Comparison of ENCODE assay signal across 1 cellular context in the genomic region with DNA sequence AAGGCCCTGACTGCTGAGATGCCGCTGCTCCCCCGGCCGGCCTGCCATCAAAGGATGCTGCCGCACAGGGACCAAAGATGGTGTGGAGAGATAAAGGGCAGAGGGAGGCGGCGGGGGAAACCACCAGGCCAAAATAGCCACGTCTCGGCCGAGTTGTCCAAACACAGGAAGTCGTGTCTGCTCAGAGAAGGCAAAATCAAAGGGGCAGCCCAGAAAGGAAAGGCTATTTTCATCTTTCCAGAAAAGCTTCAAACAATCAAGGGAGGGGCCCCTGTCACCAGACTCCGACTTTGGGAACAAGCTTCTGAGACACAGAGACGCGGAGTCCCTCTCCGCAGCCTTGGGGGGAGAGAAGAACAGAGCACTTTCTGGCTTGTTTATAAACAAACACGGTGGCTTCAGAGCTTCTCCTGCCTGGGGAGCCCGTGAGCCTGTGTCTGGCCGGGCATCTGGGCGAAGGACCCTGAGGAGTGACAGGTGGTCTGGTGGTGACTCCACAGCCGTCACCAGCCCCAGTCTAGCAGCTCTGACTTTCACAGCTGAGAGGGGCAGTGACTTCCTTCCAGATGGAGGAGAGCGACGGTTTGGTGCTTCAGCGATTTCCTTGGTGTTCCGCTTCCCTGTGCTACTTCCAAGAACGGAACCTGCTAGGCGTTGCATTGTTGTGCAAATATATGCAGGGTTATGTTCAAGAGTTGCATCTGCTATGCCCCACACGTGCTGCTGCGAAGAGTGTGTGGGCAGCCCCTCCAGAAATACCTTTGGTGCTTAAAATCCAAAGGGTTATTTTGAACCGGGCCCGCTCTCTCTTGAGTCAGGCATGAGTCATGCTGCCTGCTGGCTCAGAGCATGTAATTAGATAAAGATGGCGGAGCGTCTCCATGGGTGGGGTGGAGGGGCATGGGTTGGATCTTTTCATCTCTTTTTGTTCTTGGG.
TF ChIP-seq lines count a peak whose summit lies in the region.

No MANE protein-coding gene starts in this region.

TF ChIP-seq in K562, 482 proteins besides CTCF, POLR2A, EP300 and RAD21 (continued from another document and continues in another):
- TF ChIP-seq, protein P1, sequence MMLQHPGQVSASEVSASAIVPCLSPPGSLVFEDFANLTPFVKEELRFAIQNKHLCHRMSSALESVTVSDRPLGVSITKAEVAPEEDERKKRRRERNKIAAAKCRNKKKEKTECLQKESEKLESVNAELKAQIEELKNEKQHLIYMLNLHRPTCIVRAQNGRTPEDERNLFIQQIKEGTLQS (IDR thresholded peaks at IDR 0.05): peak; percentile 93
- TF ChIP-seq, protein P1 (CRISPR knock-in tag; conservative IDR thresholded peaks at IDR 0.05): 0 out of 2 replicates have a peak, but pooled peaks have one; percentile 1
- TF ChIP-seq JUND (IDR thresholded peaks at IDR 0.05; ENCODE audit: borderline replicate concordance, low read depth, low read length) (peak; percentile 94), JUND (tag; IDR thresholded peaks at IDR 0.05; ENCODE audit: borderline replicate concordance, low read depth, low read length) (peak; percentile 89; the same call in 2 of the 3 replicates), TEAD2 (tag; IDR thresholded peaks at IDR 0.05) (no peak), MIER1 (IDR thresholded peaks at IDR 0.05; ENCODE audit: low read depth) (no peak), SMAD4 (CRISPR knock-in tag; conservative IDR thresholded peaks at IDR 0.05) (peak; percentile 57; the same call in 1 of the 2 replicates), LCOR (CRISPR knock-in tag; IDR thresholded peaks at IDR 0.05) (no peak), ARID1B (IDR thresholded peaks at IDR 0.05) (peak; percentile 63), PHB2 (IDR thresholded peaks at IDR 0.05; ENCODE audit: low read depth) (no peak), SMARCB1 (IDR thresholded peaks at IDR 0.05; ENCODE audit: insufficient read length, low read depth) (no peak), ZNF583 (CRISPR knock-in tag; IDR thresholded peaks at IDR 0.05) (no peak), RFX1 (IDR thresholded peaks at IDR 0.05) (no peak), RBFOX2 (IDR thresholded peaks at IDR 0.05; ENCODE audit: low read depth, low read length) (peak; percentile 27; the same call in 1 of the 2 replicates), NCOA1 (IDR thresholded peaks at IDR 0.05; ENCODE audit: low read depth) (no peak), BHLHE40 (IDR thresholded peaks at IDR 0.05; ENCODE audit: low read length) (no peak), ZNF766 (CRISPR knock-in tag; conservative IDR thresholded peaks at IDR 0.05) (0 out of 2 replicates have a peak, but pooled peaks have one; percentile 27), TAF9B (IDR thresholded peaks at IDR 0.05; ENCODE audit: partially characterized antibody) (no peak), ZNF121 (CRISPR knock-in tag; conservative IDR thresholded peaks at IDR 0.05) (no peak), ZNF384 (IDR thresholded peaks at IDR 0.05; ENCODE audit: low read depth, low read length) (no peak), ZNF3 (CRISPR knock-in tag; IDR thresholded peaks at IDR 0.05) (no peak), E2F3 (CRISPR knock-in tag; IDR thresholded peaks at IDR 0.05) (no peak), ZNF124 (CRISPR knock-in tag; IDR thresholded peaks at IDR 0.05) (no peak), CBFA2T3 (IDR thresholded peaks at IDR 0.05) (no peak), SETDB1 (IDR thresholded peaks at IDR 0.05; ENCODE audit: low read length) (no peak), ZNF764 (CRISPR knock-in tag; IDR thresholded peaks at IDR 0.05; ENCODE audit: low read depth) (no peak), CSDE1 (IDR thresholded peaks at IDR 0.05) (no peak), RCOR1 (IDR thresholded peaks at IDR 0.05; ENCODE audit: borderline replicate concordance in 1 of 2, low read depth in 2 of 2, low read length in 2 of 2) (peak in 1 of 2 experiments; percentile 75; a peak in 2 of 4 replicates), ZNF324 (CRISPR knock-in tag; IDR thresholded peaks at IDR 0.05) (no peak)
- TF ChIP-seq, protein P2, sequence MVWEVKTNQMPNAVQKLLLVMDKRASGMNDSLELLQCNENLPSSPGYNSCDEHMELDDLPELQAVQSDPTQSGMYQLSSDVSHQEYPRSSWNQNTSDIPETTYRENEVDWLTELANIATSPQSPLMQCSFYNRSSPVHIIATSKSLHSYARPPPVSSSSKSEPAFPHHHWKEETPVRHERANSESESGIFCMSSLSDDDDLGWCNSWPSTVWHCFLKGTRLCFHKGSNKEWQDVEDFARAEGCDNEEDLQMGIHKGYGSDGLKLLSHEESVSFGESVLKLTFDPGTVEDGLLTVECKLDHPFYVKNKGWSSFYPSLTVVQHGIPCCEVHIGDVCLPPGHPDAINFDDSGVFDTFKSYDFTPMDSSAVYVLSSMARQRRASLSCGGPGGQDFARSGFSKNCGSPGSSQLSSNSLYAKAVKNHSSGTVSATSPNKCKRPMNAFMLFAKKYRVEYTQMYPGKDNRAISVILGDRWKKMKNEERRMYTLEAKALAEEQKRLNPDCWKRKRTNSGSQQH (CRISPR knock-in tag; IDR thresholded peaks at IDR 0.05): no peak
- TF ChIP-seq, protein P3, sequence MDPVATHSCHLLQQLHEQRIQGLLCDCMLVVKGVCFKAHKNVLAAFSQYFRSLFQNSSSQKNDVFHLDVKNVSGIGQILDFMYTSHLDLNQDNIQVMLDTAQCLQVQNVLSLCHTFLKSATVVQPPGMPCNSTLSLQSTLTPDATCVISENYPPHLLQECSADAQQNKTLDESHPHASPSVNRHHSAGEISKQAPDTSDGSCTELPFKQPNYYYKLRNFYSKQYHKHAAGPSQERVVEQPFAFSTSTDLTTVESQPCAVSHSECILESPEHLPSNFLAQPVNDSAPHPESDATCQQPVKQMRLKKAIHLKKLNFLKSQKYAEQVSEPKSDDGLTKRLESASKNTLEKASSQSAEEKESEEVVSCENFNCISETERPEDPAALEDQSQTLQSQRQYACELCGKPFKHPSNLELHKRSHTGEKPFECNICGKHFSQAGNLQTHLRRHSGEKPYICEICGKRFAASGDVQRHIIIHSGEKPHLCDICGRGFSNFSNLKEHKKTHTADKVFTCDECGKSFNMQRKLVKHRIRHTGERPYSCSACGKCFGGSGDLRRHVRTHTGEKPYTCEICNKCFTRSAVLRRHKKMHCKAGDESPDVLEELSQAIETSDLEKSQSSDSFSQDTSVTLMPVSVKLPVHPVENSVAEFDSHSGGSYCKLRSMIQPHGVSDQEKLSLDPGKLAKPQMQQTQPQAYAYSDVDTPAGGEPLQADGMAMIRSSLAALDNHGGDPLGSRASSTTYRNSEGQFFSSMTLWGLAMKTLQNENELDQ (CRISPR knock-in tag; IDR thresholded peaks at IDR 0.05; ENCODE audit: borderline replicate concordance): no peak
- TF ChIP-seq, protein P4, sequence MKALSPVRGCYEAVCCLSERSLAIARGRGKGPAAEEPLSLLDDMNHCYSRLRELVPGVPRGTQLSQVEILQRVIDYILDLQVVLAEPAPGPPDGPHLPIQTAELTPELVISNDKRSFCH (CRISPR knock-in tag; IDR thresholded peaks at IDR 0.05): no peak
- TF ChIP-seq, protein P4 (tag; IDR thresholded peaks at IDR 0.05): no peak
- TF ChIP-seq, protein P5, sequence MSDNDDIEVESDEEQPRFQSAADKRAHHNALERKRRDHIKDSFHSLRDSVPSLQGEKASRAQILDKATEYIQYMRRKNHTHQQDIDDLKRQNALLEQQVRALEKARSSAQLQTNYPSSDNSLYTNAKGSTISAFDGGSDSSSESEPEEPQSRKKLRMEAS (CRISPR knock-in tag; IDR thresholded peaks at IDR 0.05): peak; percentile 43
- TF ChIP-seq, protein P6, sequence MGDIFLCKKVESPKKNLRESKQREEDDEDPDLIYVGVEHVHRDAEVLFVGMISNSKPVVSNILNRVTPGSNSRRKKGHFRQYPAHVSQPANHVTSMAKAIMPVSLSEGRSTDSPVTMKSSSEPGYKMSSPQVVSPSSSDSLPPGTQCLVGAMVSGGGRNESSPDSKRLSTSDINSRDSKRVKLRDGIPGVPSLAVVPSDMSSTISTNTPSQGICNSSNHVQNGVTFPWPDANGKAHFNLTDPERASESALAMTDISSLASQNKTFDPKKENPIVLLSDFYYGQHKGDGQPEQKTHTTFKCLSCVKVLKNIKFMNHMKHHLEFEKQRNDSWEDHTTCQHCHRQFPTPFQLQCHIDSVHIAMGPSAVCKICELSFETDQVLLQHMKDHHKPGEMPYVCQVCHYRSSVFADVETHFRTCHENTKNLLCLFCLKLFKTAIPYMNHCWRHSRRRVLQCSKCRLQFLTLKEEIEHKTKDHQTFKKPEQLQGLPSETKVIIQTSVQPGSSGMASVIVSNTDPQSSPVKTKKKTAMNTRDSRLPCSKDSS (IDR thresholded peaks at IDR 0.05; ENCODE audit: low read depth, partially characterized antibody): no peak
- TF ChIP-seq, protein P7, sequence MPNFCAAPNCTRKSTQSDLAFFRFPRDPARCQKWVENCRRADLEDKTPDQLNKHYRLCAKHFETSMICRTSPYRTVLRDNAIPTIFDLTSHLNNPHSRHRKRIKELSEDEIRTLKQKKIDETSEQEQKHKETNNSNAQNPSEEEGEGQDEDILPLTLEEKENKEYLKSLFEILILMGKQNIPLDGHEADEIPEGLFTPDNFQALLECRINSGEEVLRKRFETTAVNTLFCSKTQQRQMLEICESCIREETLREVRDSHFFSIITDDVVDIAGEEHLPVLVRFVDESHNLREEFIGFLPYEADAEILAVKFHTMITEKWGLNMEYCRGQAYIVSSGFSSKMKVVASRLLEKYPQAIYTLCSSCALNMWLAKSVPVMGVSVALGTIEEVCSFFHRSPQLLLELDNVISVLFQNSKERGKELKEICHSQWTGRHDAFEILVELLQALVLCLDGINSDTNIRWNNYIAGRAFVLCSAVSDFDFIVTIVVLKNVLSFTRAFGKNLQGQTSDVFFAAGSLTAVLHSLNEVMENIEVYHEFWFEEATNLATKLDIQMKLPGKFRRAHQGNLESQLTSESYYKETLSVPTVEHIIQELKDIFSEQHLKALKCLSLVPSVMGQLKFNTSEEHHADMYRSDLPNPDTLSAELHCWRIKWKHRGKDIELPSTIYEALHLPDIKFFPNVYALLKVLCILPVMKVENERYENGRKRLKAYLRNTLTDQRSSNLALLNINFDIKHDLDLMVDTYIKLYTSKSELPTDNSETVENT (CRISPR knock-in tag; IDR thresholded peaks at IDR 0.05): no peak
- TF ChIP-seq, protein P8, sequence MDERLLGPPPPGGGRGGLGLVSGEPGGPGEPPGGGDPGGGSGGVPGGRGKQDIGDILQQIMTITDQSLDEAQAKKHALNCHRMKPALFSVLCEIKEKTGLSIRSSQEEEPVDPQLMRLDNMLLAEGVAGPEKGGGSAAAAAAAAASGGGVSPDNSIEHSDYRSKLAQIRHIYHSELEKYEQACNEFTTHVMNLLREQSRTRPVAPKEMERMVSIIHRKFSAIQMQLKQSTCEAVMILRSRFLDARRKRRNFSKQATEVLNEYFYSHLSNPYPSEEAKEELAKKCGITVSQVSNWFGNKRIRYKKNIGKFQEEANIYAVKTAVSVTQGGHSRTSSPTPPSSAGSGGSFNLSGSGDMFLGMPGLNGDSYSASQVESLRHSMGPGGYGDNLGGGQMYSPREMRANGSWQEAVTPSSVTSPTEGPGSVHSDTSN (CRISPR knock-in tag; IDR thresholded peaks at IDR 0.05; ENCODE audit: low read depth): no peak
- TF ChIP-seq, protein P8 (tag; conservative IDR thresholded peaks at IDR 0.05; ENCODE audit: low read depth): no peak
- TF ChIP-seq, protein P9, sequence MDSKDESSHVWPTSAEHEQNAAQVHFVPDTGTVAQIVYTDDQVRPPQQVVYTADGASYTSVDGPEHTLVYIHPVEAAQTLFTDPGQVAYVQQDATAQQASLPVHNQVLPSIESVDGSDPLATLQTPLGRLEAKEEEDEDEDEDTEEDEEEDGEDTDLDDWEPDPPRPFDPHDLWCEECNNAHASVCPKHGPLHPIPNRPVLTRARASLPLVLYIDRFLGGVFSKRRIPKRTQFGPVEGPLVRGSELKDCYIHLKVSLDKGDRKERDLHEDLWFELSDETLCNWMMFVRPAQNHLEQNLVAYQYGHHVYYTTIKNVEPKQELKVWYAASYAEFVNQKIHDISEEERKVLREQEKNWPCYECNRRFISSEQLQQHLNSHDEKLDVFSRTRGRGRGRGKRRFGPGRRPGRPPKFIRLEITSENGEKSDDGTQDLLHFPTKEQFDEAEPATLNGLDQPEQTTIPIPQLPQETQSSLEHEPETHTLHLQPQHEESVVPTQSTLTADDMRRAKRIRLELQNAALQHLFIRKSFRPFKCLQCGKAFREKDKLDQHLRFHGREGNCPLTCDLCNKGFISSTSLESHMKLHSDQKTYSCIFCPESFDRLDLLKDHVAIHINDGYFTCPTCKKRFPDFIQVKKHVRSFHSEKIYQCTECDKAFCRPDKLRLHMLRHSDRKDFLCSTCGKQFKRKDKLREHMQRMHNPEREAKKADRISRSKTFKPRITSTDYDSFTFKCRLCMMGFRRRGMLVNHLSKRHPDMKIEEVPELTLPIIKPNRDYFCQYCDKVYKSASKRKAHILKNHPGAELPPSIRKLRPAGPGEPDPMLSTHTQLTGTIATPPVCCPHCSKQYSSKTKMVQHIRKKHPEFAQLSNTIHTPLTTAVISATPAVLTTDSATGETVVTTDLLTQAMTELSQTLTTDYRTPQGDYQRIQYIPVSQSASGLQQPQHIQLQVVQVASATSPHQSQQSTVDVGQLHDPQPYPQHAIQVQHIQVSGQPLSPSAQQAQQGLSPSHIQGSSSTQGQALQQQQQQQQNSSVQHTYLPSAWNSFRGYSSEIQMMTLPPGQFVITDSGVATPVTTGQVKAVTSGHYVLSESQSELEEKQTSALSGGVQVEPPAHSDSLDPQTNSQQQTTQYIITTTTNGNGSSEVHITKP (IDR thresholded peaks at IDR 0.05; ENCODE audit: partially characterized antibody): no peak
- TF ChIP-seq, protein P10, sequence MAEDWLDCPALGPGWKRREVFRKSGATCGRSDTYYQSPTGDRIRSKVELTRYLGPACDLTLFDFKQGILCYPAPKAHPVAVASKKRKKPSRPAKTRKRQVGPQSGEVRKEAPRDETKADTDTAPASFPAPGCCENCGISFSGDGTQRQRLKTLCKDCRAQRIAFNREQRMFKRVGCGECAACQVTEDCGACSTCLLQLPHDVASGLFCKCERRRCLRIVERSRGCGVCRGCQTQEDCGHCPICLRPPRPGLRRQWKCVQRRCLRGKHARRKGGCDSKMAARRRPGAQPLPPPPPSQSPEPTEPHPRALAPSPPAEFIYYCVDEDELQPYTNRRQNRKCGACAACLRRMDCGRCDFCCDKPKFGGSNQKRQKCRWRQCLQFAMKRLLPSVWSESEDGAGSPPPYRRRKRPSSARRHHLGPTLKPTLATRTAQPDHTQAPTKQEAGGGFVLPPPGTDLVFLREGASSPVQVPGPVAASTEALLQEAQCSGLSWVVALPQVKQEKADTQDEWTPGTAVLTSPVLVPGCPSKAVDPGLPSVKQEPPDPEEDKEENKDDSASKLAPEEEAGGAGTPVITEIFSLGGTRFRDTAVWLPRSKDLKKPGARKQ (CRISPR knock-in tag; IDR thresholded peaks at IDR 0.05): no peak
